23 cellular contexts compared by ENCODE assay signal in genomic region chr11:43931717-43932039, GRCh38. TPM values are rescaled to one million over a fixed set of nuclear protein-coding genes. Genes with fewer than 3 reads are reported as not detected.
A peak's percentile ranks its signal among the peaks of the same experiment; 100 is the strongest.
DNase-seq lines count a peak whose midpoint lies in the region; ATAC-seq and TF ChIP-seq lines count a peak whose summit lies in the region.
"Had no signal": no experiment of that assay in that cellular context is flagged by ENCODE, and none has a peak within 500 bp of the region (broad histone marks: within the 10 kb centered on the region; RNA-seq: fewer than 3 reads in every experiment).

No MANE protein-coding gene starts in this region.

- H3K9me3 Mint-ChIP-seq in nephron = no peaks in the 10 kb centered on the region
- H3K9me3 Mint-ChIP-seq: activated naive CD4-positive, alpha-beta T cell treated with anti-CD3 and anti-CD28 coated beads for 36 hours; activated T-cell treated with anti-CD3 and anti-CD28 coated beads, Interleukin-2, amount 50 U/mL, for 24 hours; CD8-positive, alpha-beta memory T cell had no signal

- no peaks in the 10 kb centered on the region for H3K36me3 ChIP-seq in A673 (ENCODE audit: insufficient read depth, low read length, poor library complexity, severe bottlenecking)
- H3K36me3 ChIP-seq: cardiac muscle cell, gastrocnemius medialis had no signal

- H3K27ac Mint-ChIP-seq in nephron = peak overlapping the region in 2 of 3 experiments; percentile 55 to 86
- H3K27ac Mint-ChIP-seq: activated CD8-positive, alpha-beta T cell treated with anti-CD3 and anti-CD28 coated beads, Interleukin-2, amount 10 ng/mL, durations not matched to agents 7 days and 5 days; activated naive CD4-positive, alpha-beta T cell treated with anti-CD3 and anti-CD28 coated beads for 36 hours; activated T-cell treated with anti-CD3 and anti-CD28 coated beads, Interleukin-2, amount 50 U/mL, for 24 hours; T-helper 17 cell had no signal

- DNase-seq in A673 (ENCODE audit: low spot score) = no peak
- DNase-seq in GM10266 (ENCODE audit: extremely low spot score) = peak; percentile 8
- no peak for DNase-seq in choroid plexus epithelial cell (ENCODE audit: low read depth)
- DNase-seq in activated CD4-positive, alpha-beta T cell treated with anti-CD3 and anti-CD28 coated beads for 48 hours = no peak
- DNase-seq in OCI-M2 (lab: John Stamatoyannopoulos, UW; ENCODE audit: unreplicated experiment) = no peak
- DNase-seq: ACHN; activated CD8-positive, alpha-beta T cell treated with anti-CD3 and anti-CD28 coated beads, Interleukin-2, amount 10 ng/mL, durations not matched to agents 7 days and 5 days; activated naive CD4-positive, alpha-beta T cell treated with anti-CD3 and anti-CD28 coated beads for 36 hours; activated T-cell treated with anti-CD3 and anti-CD28 coated beads, Interleukin-2, amount 50 U/mL, for 24 hours; CD8-positive, alpha-beta memory T cell; DND-41; gastrocnemius medialis; hypothalamus; NCI-H1417 treated with DMSO at 0.1 percent for 48 hours; occipital lobe; right cardiac atrium; T-helper 17 cell had no signal

- H3K9me3 ChIP-seq in A673 (ENCODE audit: low read depth, low read length, poor library complexity, severe bottlenecking) = no peaks in the 10 kb centered on the region
- H3K9me3 ChIP-seq: gastrocnemius medialis had no signal

- H3K4me3 Mint-ChIP-seq in nephron = no peak overlapping the region
- H3K4me3 Mint-ChIP-seq: activated CD8-positive, alpha-beta T cell treated with anti-CD3 and anti-CD28 coated beads, Interleukin-2, amount 10 ng/mL, durations not matched to agents 7 days and 5 days; activated naive CD4-positive, alpha-beta T cell treated with anti-CD3 and anti-CD28 coated beads for 36 hours; activated T-cell treated with anti-CD3 and anti-CD28 coated beads, Interleukin-2, amount 50 U/mL, for 24 hours; CD8-positive, alpha-beta memory T cell; T-helper 17 cell had no signal

- CTCF ChIA-PET in A673 (lab: Charles Lee) = interaction anchor here (0.9 kb wide), 1 partner anchor 11 kb away, joined by 3 read pairs; no protein-coding TSS in a partner anchor

- ATAC-seq in GM18520 (IDR thresholded peaks at IDR 0.05; ENCODE audit: unreplicated experiment) (no peak), HG02759 (IDR thresholded peaks at IDR 0.05; ENCODE audit: unreplicated experiment) (no peak)
- ATAC-seq: activated CD8-positive, alpha-beta T cell treated with anti-CD3 and anti-CD28 coated beads, Interleukin-2, amount 10 ng/mL, durations not matched to agents 7 days and 5 days; gastrocnemius medialis; Panc1; T-helper 17 cell had no signal

- intact Hi-C loops in A673 (cut with micrococcal nuclease; ENCODE audit: unreplicated experiment) = no loop called here

- H3K27ac ChIP-seq in A673 (ENCODE audit: low read depth, low read length, poor library complexity, severe bottlenecking) = no peak overlapping the region
- H3K27ac ChIP-seq: cardiac muscle cell, gastrocnemius medialis had no signal

- H3K4me1 ChIP-seq in A673 (ENCODE audit: insufficient read depth, low read length, poor library complexity, severe bottlenecking) = peaks cover 10% of the 10 kb centered on the region

- peaks cover 7% of the 10 kb centered on the region for H3K27me3 Mint-ChIP-seq in nephron (ENCODE audit: low read depth)

- H3K36me3 Mint-ChIP-seq in nephron (ENCODE audit: low read depth) = no peaks in the 10 kb centered on the region

- POLR2A ChIA-PET in A673 (lab: Charles Lee; ENCODE audit: low non-redundant PET) = no interaction called here

- no TSS peak for BruUV-seq in A673 (replicated peaks; lab: Mats Ljungman, UMichigan)

- peaks cover 45% of the 10 kb centered on the region for H3K4me1 Mint-ChIP-seq in nephron

- H3K27me3 ChIP-seq in A673 (replicated peaks; ENCODE audit: insufficient read depth, low read depth, low read length, poor library complexity) = no peaks in the 10 kb centered on the region
- H3K27me3 ChIP-seq: cardiac muscle cell had no signal

- TF ChIP-seq CTCF in A673 (conservative IDR thresholded peaks at IDR 0.05; ENCODE audit: low read depth, low read length) (peak; percentile 28; the same call in 1 of the 2 replicates), GM10266 (IDR thresholded peaks at IDR 0.05; ENCODE audit: control insufficient read depth, insufficient read depth, low read depth, missing control alignments) (no peak), choroid plexus epithelial cell (conservative IDR thresholded peaks at IDR 0.05; ENCODE audit: low read depth, low read length) (peak; percentile 26), nephron (IDR thresholded peaks at IDR 0.05; ENCODE audit: unreplicated experiment in 3 of 3) (peak in 2 of 3 experiments; percentile 16 to 22)

- H3K4me3 ChIP-seq in A673 (ENCODE audit: low read depth, low read length, poor library complexity, severe bottlenecking) = no peak overlapping the region
- H3K4me3 ChIP-seq in choroid plexus epithelial cell (ENCODE audit: low read depth, low read length) = no peak overlapping the region
- H3K4me3 ChIP-seq: cardiac muscle cell, gastrocnemius medialis, lung had no signal

RNA-seq across cellular contexts. Expression of gene C11orf96, which starts 10.8 kb away (rescaled TPM):
- total RNA-seq in A673 (2021) = 1.1 and 1.5 TPM in 2 replicates

RNA-seq across cellular contexts. Expression of gene ALKBH3, which starts 51.0 kb away (rescaled TPM):
- 94.4 and 96.6 TPM in 2 replicates for total RNA-seq in A673 (2021)
